ENCODE assay signal across 13 cellular contexts in genomic region chr6:83442752-83443151, GRCh38. TPM values are rescaled to one million over a fixed set of nuclear protein-coding genes. Genes with fewer than 3 reads are reported as not detected.
A peak's percentile ranks its signal among the peaks of the same experiment; 100 is the strongest.
DNase-seq lines count a peak whose midpoint lies in the region; ATAC-seq and TF ChIP-seq lines count a peak whose summit lies in the region.
"Had no signal": no experiment of that assay in that cellular context is flagged by ENCODE, and none has a peak within 500 bp of the region (broad histone marks: within the 10 kb centered on the region; RNA-seq: fewer than 3 reads in every experiment).

No MANE protein-coding gene starts in this region.

- TF ChIP-seq POLR2A in vagina (IDR thresholded peaks at IDR 0.05): no peak

- ATAC-seq in GM18520 (IDR thresholded peaks at IDR 0.05; ENCODE audit: unreplicated experiment): no peak

- H3K27ac ChIP-seq in SK-N-MC (no peak overlapping the region), vagina (no peak overlapping the region)
- H3K27ac ChIP-seq: SJCRH30 had no signal

- H3K36me3 ChIP-seq in SK-N-MC (ENCODE audit: insufficient read depth, low read length) (no peaks in the 10 kb centered on the region), vagina (no peaks in the 10 kb centered on the region), H7 (replicated peaks; ENCODE audit: control insufficient read depth, insufficient read depth, low read length) (no peaks in the 10 kb centered on the region)
- H3K36me3 ChIP-seq: SJCRH30 had no signal

- intact Hi-C loops in vagina (cut with DNase I): no loop called here

- TF ChIP-seq CTCF in fibroblast of mammary gland (conservative IDR thresholded peaks at IDR 0.05; ENCODE audit: control insufficient read depth, insufficient read depth, low read depth, low read length) (no peak), vagina (IDR thresholded peaks at IDR 0.05) (no peak)

- no peaks in the 10 kb centered on the region for H3K9me3 ChIP-seq in SK-N-MC (ENCODE audit: low read depth, low read length)
- no peaks in the 10 kb centered on the region for H3K9me3 ChIP-seq in vagina
- H3K9me3 ChIP-seq: SJCRH30 had no signal

- peak; percentile 11 for DNase-seq in A172 (ENCODE audit: low spot score)
- DNase-seq in HT1080 (ENCODE audit: low read depth): peak; percentile 56
- peak; percentile 37 for DNase-seq in SK-N-MC (ENCODE audit: low read depth, low spot score)
- DNase-seq in fibroblast of mammary gland (ENCODE audit: low read depth): peak; percentile 27
- DNase-seq in vagina (ENCODE audit: extremely low spot score in 2 of 2): no peak
- DNase-seq in cerebellar nuclear complex (lab: John Stamatoyannopoulos, UW): no peak
- no peak for DNase-seq in H7
- DNase-seq: activated CD4-positive, alpha-beta T cell treated with anti-CD3 and anti-CD28 coated beads for 4 hours; activated effector memory CD4-positive, alpha-beta T cell treated with Interleukin-2 at 50 U/mL for 16 hours; DND-41; NCI-H1092 treated with DMSO at 0.1 percent for 48 hours; SJCRH30 had no signal

- H3K27me3 ChIP-seq in vagina: no peaks in the 10 kb centered on the region
- H3K27me3 ChIP-seq in H7 (ENCODE audit: control insufficient read depth, insufficient read depth, low read length): no peaks in the 10 kb centered on the region
- H3K27me3 ChIP-seq: SJCRH30 had no signal

- no peak overlapping the region for H3K4me3 ChIP-seq in SK-N-MC
- H3K4me3 ChIP-seq in fibroblast of mammary gland (ENCODE audit: control insufficient read depth, low read depth, low read length): no peak overlapping the region
- H3K4me3 ChIP-seq in vagina: no peak overlapping the region
- H3K4me3 ChIP-seq in H7 (ENCODE audit: insufficient read depth, low read depth, low read length): no peak overlapping the region
- H3K4me3 ChIP-seq: SJCRH30 had no signal

- H3K9ac ChIP-seq in SK-N-MC (ENCODE audit: insufficient read length): no peak overlapping the region

- no peaks in the 10 kb centered on the region for H3K4me1 ChIP-seq in vagina
- H3K4me1 ChIP-seq: SJCRH30 had no signal

RNA-seq across cellular contexts. Expression of gene ME1, which starts 11.9 kb away (rescaled TPM):
- 23.1 and 23.3 TPM in 2 replicates for total RNA-seq in A172 (2014; rRNA removed; shearing (Covaris generic))
- 12.1 and 22.0 TPM in 2 replicates for total RNA-seq in HT1080 (2014; rRNA removed; shearing (Covaris generic))
- 22.5 and 28.7 TPM in 2 replicates for polyA plus RNA-seq in HT1080 (2015; cell fraction: cytosol; rRNA removed)
- polyA plus RNA-seq in HT1080 (2015; cell fraction: nucleus; rRNA removed): 22.9 and 23.0 TPM in 2 replicates
- total RNA-seq in vagina: 12.8 TPM
- total RNA-seq in H7 (2014; rRNA removed; shearing (Covaris generic)): 3.4 and 3.9 TPM in 2 replicates
- total RNA-seq: SJCRH30 had no signal

Comparison
In these comparisons a context has a peak if more than half of its experiments do, and no peak if none do; other contexts are left out.
1. DNase-seq: peak in A172 (single experiment), HT1080 (single experiment), SK-N-MC (single experiment) and fibroblast of mammary gland (single experiment); none in vagina (0 of 2), cerebellar nuclear complex (0 of 2) and H7 (single experiment).